In genomic region chr6:15751721-15752350, GRCh38 we compare ENCODE assay signal across 18 cellular contexts.
DNase-seq lines count a peak whose midpoint lies in the region; ATAC-seq and TF ChIP-seq lines count a peak whose summit lies in the region.
"Had no signal": no experiment of that assay in that cellular context is flagged by ENCODE, and none has a peak within 500 bp of the region (broad histone marks: within the 10 kb centered on the region; RNA-seq: fewer than 3 reads in every experiment).

No MANE protein-coding gene starts in this region.

- CTCF ChIA-PET in activated CD8-positive, alpha-beta T cell treated with anti-CD3 and anti-CD28 coated beads, Interleukin-2, amount 10 ng/mL, durations not matched to agents 7 days and 5 days (lab: Charles Lee) = no interaction called here

- TF ChIP-seq CTCF in esophagus muscularis mucosa (IDR thresholded peaks at IDR 0.05) = no peak

- H3K36me3 ChIP-seq in esophagus muscularis mucosa = no peaks in the 10 kb centered on the region
- H3K36me3 ChIP-seq: BE2C, HAP-1 had no signal

- no peaks in the 10 kb centered on the region for H3K4me1 Mint-ChIP-seq in activated CD8-positive, alpha-beta T cell treated with anti-CD3 and anti-CD28 coated beads, Interleukin-2, amount 10 ng/mL, durations not matched to agents 7 days and 5 days (ENCODE audit: low read depth)
- H3K4me1 Mint-ChIP-seq: CD4-positive, alpha-beta memory T cell; GM23338 had no signal

- no peaks in the 10 kb centered on the region for H3K27me3 ChIP-seq in esophagus muscularis mucosa
- H3K27me3 ChIP-seq: BE2C had no signal

- H3K36me3 Mint-ChIP-seq in activated CD8-positive, alpha-beta T cell treated with anti-CD3 and anti-CD28 coated beads, Interleukin-2, amount 10 ng/mL, durations not matched to agents 7 days and 5 days (ENCODE audit: low read depth) = no peaks in the 10 kb centered on the region
- H3K36me3 Mint-ChIP-seq: CD4-positive, alpha-beta memory T cell had no signal

- H3K27ac ChIP-seq in esophagus muscularis mucosa (replicated peaks in 1 of 4) = no peak overlapping the region
- H3K27ac ChIP-seq: A549, C4-2B, HL-60 had no signal

- H3K9me3 Mint-ChIP-seq in activated CD8-positive, alpha-beta T cell treated with anti-CD3 and anti-CD28 coated beads, Interleukin-2, amount 10 ng/mL, durations not matched to agents 7 days and 5 days (ENCODE audit: insufficient read depth) = no peaks in the 10 kb centered on the region
- H3K9me3 Mint-ChIP-seq: CD4-positive, alpha-beta memory T cell; GM23338; HFFc6 had no signal

- H3K4me3 ChIP-seq in esophagus muscularis mucosa = no peak overlapping the region
- H3K4me3 ChIP-seq: A549, GM23338, HAP-1, K562 had no signal

- no peak for ATAC-seq in GM21381 (IDR thresholded peaks at IDR 0.05; ENCODE audit: unreplicated experiment)
- ATAC-seq in activated CD8-positive, alpha-beta T cell treated with anti-CD3 and anti-CD28 coated beads, Interleukin-2, amount 10 ng/mL, durations not matched to agents 7 days and 5 days = no peak
- no peak for ATAC-seq in HG02981 (IDR thresholded peaks at IDR 0.05; ENCODE audit: unreplicated experiment)

- intact Hi-C loops in esophagus muscularis mucosa (cut with DNase I) = no loop called here

- TF ChIP-seq POLR2A in esophagus muscularis mucosa (IDR thresholded peaks at IDR 0.05; ENCODE audit: low read depth) = no peak

- H3K27ac Mint-ChIP-seq in activated CD8-positive, alpha-beta T cell treated with anti-CD3 and anti-CD28 coated beads, Interleukin-2, amount 10 ng/mL, durations not matched to agents 7 days and 5 days = no peak overlapping the region
- H3K27ac Mint-ChIP-seq: CD4-positive, alpha-beta memory T cell; GM23338; HFFc6 had no signal

- POLR2A ChIA-PET in activated CD8-positive, alpha-beta T cell treated with anti-CD3 and anti-CD28 coated beads, Interleukin-2, amount 10 ng/mL, durations not matched to agents 7 days and 5 days (lab: Charles Lee) = interaction anchor here (0.9 kb wide), 1 partner anchor 27 kb away, joined by 3 read pairs; no protein-coding TSS in a partner anchor

- no peaks in the 10 kb centered on the region for H3K4me1 ChIP-seq in esophagus muscularis mucosa
- H3K4me1 ChIP-seq: A549, BE2C, HAP-1 had no signal

- DNase-seq in HT1080 (ENCODE audit: low read depth) (peak; percentile 34), RPMI7951 (ENCODE audit: low read depth) (peak; percentile 8), esophagus muscularis mucosa (ENCODE audit: extremely low spot score) (peak; percentile 53), renal cortical epithelial cell (ENCODE audit: low read depth) (peak; percentile 30)
- no peak for DNase-seq in activated CD8-positive, alpha-beta T cell treated with anti-CD3 and anti-CD28 coated beads, Interleukin-2, amount 10 ng/mL, durations not matched to agents 7 days and 5 days
- DNase-seq: BE2C; CD4-positive, alpha-beta memory T cell; DND-41; GDM1; HFFc6 had no signal

- H3K27me3 Mint-ChIP-seq in activated CD8-positive, alpha-beta T cell treated with anti-CD3 and anti-CD28 coated beads, Interleukin-2, amount 10 ng/mL, durations not matched to agents 7 days and 5 days (ENCODE audit: low read depth) = peaks cover 8% of the 10 kb centered on the region
- H3K27me3 Mint-ChIP-seq: CD4-positive, alpha-beta memory T cell had no signal

- no peak for TF ChIP-seq EP300 in esophagus muscularis mucosa (IDR thresholded peaks at IDR 0.05)

- no peak overlapping the region for H3K4me3 Mint-ChIP-seq in activated CD8-positive, alpha-beta T cell treated with anti-CD3 and anti-CD28 coated beads, Interleukin-2, amount 10 ng/mL, durations not matched to agents 7 days and 5 days
- H3K4me3 Mint-ChIP-seq: CD4-positive, alpha-beta memory T cell; GM23338; HFFc6 had no signal

- H3K9me3 ChIP-seq in esophagus muscularis mucosa = no peaks in the 10 kb centered on the region
- H3K9me3 ChIP-seq: A549, BE2C, HAP-1 had no signal

- 78% methylated on average over 3 of the region's 3 CpGs for WGBS in esophagus muscularis mucosa
